ENCODE assay signal across 8 cellular contexts in genomic region chr16:56729351-56729735, GRCh38. TPM values are rescaled to one million over a fixed set of nuclear protein-coding genes. Genes with fewer than 3 reads are reported as not detected.
DNase-seq lines count a peak whose midpoint lies in the region; ATAC-seq and TF ChIP-seq lines count a peak whose summit lies in the region.

No MANE protein-coding gene starts in this region.

- peak overlapping the region; percentile 74 for H4K91ac ChIP-seq in IMR-90 (ENCODE audit: insufficient read depth, low read depth, low read length)

- H2BK15ac ChIP-seq in IMR-90 (ENCODE audit: low read depth, low read length), result peak overlapping the region; percentile 43; the same call in 1 of the 3 replicates

- peak; percentile 20 for ATAC-seq in IMR-90 (ENCODE audit: low read depth)
- ATAC-seq in HG02938 (IDR thresholded peaks at IDR 0.05; ENCODE audit: unreplicated experiment), result no peak

- no peak overlapping the region for H3K4me3 Mint-ChIP-seq in mesothelial cell of epicardium

- peak overlapping the region; percentile 92 for H2AFZ ChIP-seq in IMR-90 (replicated peaks; ENCODE audit: low read length, poor library complexity)

- H2BK5ac ChIP-seq in IMR-90 (ENCODE audit: low read depth, low read length, poor library complexity, severe bottlenecking), result peak overlapping the region; percentile 73

- peaks cover 4% of the 10 kb centered on the region; the same call in 1 of the 2 replicates for H3K9me1 ChIP-seq in IMR-90 (ENCODE audit: insufficient read depth, low read length)

- H3K4me3 ChIP-seq in IMR-90 (ENCODE audit: insufficient read depth, low read depth, low read length) (peak overlapping the region; percentile 50), cardiac fibroblast (replicated peaks in 1 of 2; ENCODE audit: low read depth in 2 of 2, low read length in 2 of 2) (peak overlapping the region; percentile 98 to 100)

- peak overlapping the region; percentile 69 for H3K23ac ChIP-seq in IMR-90 (ENCODE audit: low read depth, low read length)

- no peaks in the 10 kb centered on the region for H3K9me3 ChIP-seq in IMR-90 (ENCODE audit: control insufficient read depth, insufficient read depth, low read length)

- H3K4ac ChIP-seq in IMR-90 (ENCODE audit: low read depth, low read length), result peak overlapping the region; percentile 88

- POLR2A ChIA-PET in IMR-90 (lab: Charles Lee; ENCODE audit: unreplicated experiment), result interaction anchor here (0.6 to 0.7 kb wide), 2 partner anchors 13 to 122 kb away, joined by 3 to 8 read pairs; no protein-coding TSS in a partner anchor

- peak overlapping the region; percentile 10 for H2AK9ac ChIP-seq in IMR-90 (replicated peaks; ENCODE audit: low read depth, low read length, poor library complexity)

- H3K4me1 Mint-ChIP-seq in mesothelial cell of epicardium, result peaks cover 15% of the 10 kb centered on the region

- no TSS peak for BruUV-seq in IMR-90 (replicated peaks; lab: Mats Ljungman, UMichigan)

- no peak overlapping the region for H2AK5ac ChIP-seq in IMR-90 (ENCODE audit: low read depth, low read length)

- 8% methylated on average over 2 of the region's 3 CpGs; no CpG with 5 or more reads in 1 of the 2 experiments for WGBS in IMR-90 (ENCODE audit: extremely low coverage in 2 of 2, insufficient read length in 1 of 2), 2 experiments

- H4K8ac ChIP-seq in IMR-90 (ENCODE audit: low read depth in 2 of 2, low read length in 2 of 2), result peak overlapping the region; percentile 74 to 89

- peak overlapping the region; percentile 37 for H4K5ac ChIP-seq in IMR-90 (ENCODE audit: low read depth, low read length)

- DNase-seq in IMR-90, result no peak
- no peak for DNase-seq in cardiac fibroblast (ENCODE audit: low read depth in 2 of 2)
- no peak for DNase-seq in mesothelial cell of epicardium (ENCODE audit: low spot score in 2 of 2, unreplicated experiment in 2 of 2)
- no peak for DNase-seq in SW480 (ENCODE audit: low spot score)
- DNase-seq in NCI-H1417 treated with DMSO at 0.1 percent for 48 hours (lab: John Stamatoyannopoulos, UW), result no peak
- no peak for DNase-seq in medulla oblongata (ENCODE audit: extremely low spot score)

- no peak overlapping the region for H2BK20ac ChIP-seq in IMR-90 (ENCODE audit: low read depth, low read length)

- intact Hi-C loops in IMR-90 (cut with micrococcal nuclease), result no loop called here

- no peaks in the 10 kb centered on the region for H3K27me3 ChIP-seq in IMR-90 (ENCODE audit: control insufficient read depth, insufficient read depth, low read length)

- peaks cover 23 to 55% of the 10 kb centered on the region in 2 experiments for H3K79me1 ChIP-seq in IMR-90 (ENCODE audit: low read depth in 1 of 2, low read length in 2 of 2)

- H3K4me1 ChIP-seq in IMR-90 (ENCODE audit: control insufficient read depth, insufficient read depth, low read length), result 0 out of 2 replicates have a peak, but pooled peaks cover 1% of the 10 kb centered on the region

- no peak for TF ChIP-seq RAD21 in IMR-90 (IDR thresholded peaks at IDR 0.05; ENCODE audit: low read length)

- peak overlapping the region; percentile 46 for H3K18ac ChIP-seq in IMR-90 (ENCODE audit: low read depth, low read length)

- H3K56ac ChIP-seq in IMR-90 (ENCODE audit: extremely low read depth, insufficient read depth, low read length), result peak overlapping the region; percentile 48

- peak overlapping the region; percentile 97 for H3K14ac ChIP-seq in IMR-90 (replicated peaks; ENCODE audit: low read depth, low read length)

- TF ChIP-seq CTCF in 22Rv1 (IDR thresholded peaks at IDR 0.05), result no peak
- TF ChIP-seq CTCF in IMR-90 (conservative IDR thresholded peaks at IDR 0.05; ENCODE audit: low read depth, low read length), result no peak
- TF ChIP-seq CTCF in cardiac fibroblast (IDR thresholded peaks at IDR 0.05; ENCODE audit: low read depth, low read length), result no peak
- TF ChIP-seq CTCF in mesothelial cell of epicardium (IDR thresholded peaks at IDR 0.05; ENCODE audit: unreplicated experiment), result no peak

- peak overlapping the region; percentile 67 for H3K4me2 ChIP-seq in IMR-90 (ENCODE audit: low read depth, low read length)

- in situ Hi-C loops in IMR-90 (cut with MboI; ENCODE audit: low sequenced_read_pairs), result no loop called here

- H3K27ac Mint-ChIP-seq in mesothelial cell of epicardium, result peak overlapping the region; percentile 88

- H4K20me1 ChIP-seq in IMR-90 (ENCODE audit: insufficient read depth, low read length), result no peaks in the 10 kb centered on the region; the same call in none of the 2 replicates

- peak overlapping the region; percentile 78 for H2BK120ac ChIP-seq in IMR-90 (ENCODE audit: low read depth, low read length)

- no peak for TF ChIP-seq POLR2A in IMR-90 (IDR thresholded peaks at IDR 0.05; ENCODE audit: low read depth, low read length)

- no peaks in the 10 kb centered on the region for H3K27me3 Mint-ChIP-seq in mesothelial cell of epicardium (ENCODE audit: low read depth)

- H3K36me3 ChIP-seq in IMR-90 (ENCODE audit: control insufficient read depth, insufficient read depth, low read length), result no peaks in the 10 kb centered on the region; the same call in 1 of the 2 replicates

- no peaks in the 10 kb centered on the region for H3K9me3 Mint-ChIP-seq in mesothelial cell of epicardium

- H3K36me3 Mint-ChIP-seq in mesothelial cell of epicardium, result no peaks in the 10 kb centered on the region

- dilution Hi-C loops in IMR-90 (cut with HindIII; ENCODE audit: low sequenced_read_pairs, unreplicated experiment), result no loop called here

- H3K27ac ChIP-seq in 22Rv1 (peak overlapping the region; percentile 56), IMR-90 (ENCODE audit: insufficient read depth, low read length) (peak overlapping the region; percentile 65)

- CTCF ChIA-PET in IMR-90 (lab: Yijun Ruan, JAX), result interaction anchor here (0.6 kb wide), 1 partner anchor 193 kb away, joined by 5 read pairs; no protein-coding TSS in a partner anchor

- H3K9ac ChIP-seq in IMR-90 (ENCODE audit: low read depth, low read length), result peak overlapping the region; percentile 72

TF ChIP-seq in IMR-90, 13 proteins besides CTCF, POLR2A, EP300 and RAD21:
- TF ChIP-seq, protein P1, sequence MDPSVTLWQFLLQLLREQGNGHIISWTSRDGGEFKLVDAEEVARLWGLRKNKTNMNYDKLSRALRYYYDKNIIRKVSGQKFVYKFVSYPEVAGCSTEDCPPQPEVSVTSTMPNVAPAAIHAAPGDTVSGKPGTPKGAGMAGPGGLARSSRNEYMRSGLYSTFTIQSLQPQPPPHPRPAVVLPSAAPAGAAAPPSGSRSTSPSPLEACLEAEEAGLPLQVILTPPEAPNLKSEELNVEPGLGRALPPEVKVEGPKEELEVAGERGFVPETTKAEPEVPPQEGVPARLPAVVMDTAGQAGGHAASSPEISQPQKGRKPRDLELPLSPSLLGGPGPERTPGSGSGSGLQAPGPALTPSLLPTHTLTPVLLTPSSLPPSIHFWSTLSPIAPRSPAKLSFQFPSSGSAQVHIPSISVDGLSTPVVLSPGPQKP (IDR thresholded peaks at IDR 0.05; ENCODE audit: borderline replicate concordance, low read depth, low read length), result no peak
- no peak for TF ChIP-seq CEBPB (IDR thresholded peaks at IDR 0.05; ENCODE audit: low read depth, low read length)
- no peak for TF ChIP-seq SMC3 (IDR thresholded peaks at IDR 0.05; ENCODE audit: low read depth, low read length)
- TF ChIP-seq MAZ (IDR thresholded peaks at IDR 0.05; ENCODE audit: borderline replicate concordance, low read depth, low read length), result no peak
- no peak for TF ChIP-seq FOS (IDR thresholded peaks at IDR 0.05; ENCODE audit: low read depth, low read length)
- no peak for TF ChIP-seq CHD1 (IDR thresholded peaks at IDR 0.05; ENCODE audit: low read depth, low read length)
- no peak for TF ChIP-seq RCOR1 (IDR thresholded peaks at IDR 0.05; ENCODE audit: insufficient replicate concordance, low read length)
- no peak for TF ChIP-seq MAFK (IDR thresholded peaks at IDR 0.05; ENCODE audit: low read depth, low read length)

RNA-seq across cellular contexts. Expression of gene NUP93, which starts 0.6 kb away (rescaled TPM):
- total RNA-seq in IMR-90 (2012; rRNA removed), result 70.3 and 72.6 TPM in 2 replicates
- polyA plus RNA-seq in IMR-90 (2012; rRNA removed), result 54.6 and 55.3 TPM in 2 replicates
- polyA plus RNA-seq in IMR-90 (2012; cell fraction: cytosol; rRNA removed), result 22.3 and 25.1 TPM in 2 replicates
- 38.7 and 57.2 TPM in 2 replicates for polyA plus RNA-seq in IMR-90 (2012; cell fraction: nucleus; rRNA removed; ENCODE audit: low replicate concordance)
- total RNA-seq in mesothelial cell of epicardium, result 66.3 to 74.6 TPM (median 69.1 TPM) in 3 replicates

RNA-seq across cellular contexts. Expression of gene MT1X, which starts 47.1 kb away (rescaled TPM):
- total RNA-seq in IMR-90 (2012; rRNA removed) (5.6 and 37.2 TPM in 2 replicates), mesothelial cell of epicardium (6.8 to 8.9 TPM (median 7.1 TPM) in 3 replicates)
- polyA plus RNA-seq in IMR-90 (2012; rRNA removed), result 117 and 170 TPM in 2 replicates
- 21.5 and 26.9 TPM in 2 replicates for polyA plus RNA-seq in IMR-90 (2012; cell fraction: cytosol; rRNA removed)
- polyA plus RNA-seq in IMR-90 (2012; cell fraction: nucleus; rRNA removed; ENCODE audit: low replicate concordance), result 12.7 and 14.1 TPM in 2 replicates

RNA-seq across cellular contexts. Expression of gene MT1H, which starts 59.7 kb away (rescaled TPM):
- not detected in 2 replicates for total RNA-seq in IMR-90 (2012; rRNA removed)
- not detected in 2 replicates for polyA plus RNA-seq in IMR-90 (2012; rRNA removed)
- polyA plus RNA-seq in IMR-90 (2012; cell fraction: cytosol; rRNA removed), result not detected in 2 replicates
- not detected in 2 replicates for polyA plus RNA-seq in IMR-90 (2012; cell fraction: nucleus; rRNA removed; ENCODE audit: low replicate concordance)
- not detected in 3 replicates for total RNA-seq in mesothelial cell of epicardium
